8 cellular contexts compared by ENCODE assay signal in genomic region chr17:76501827-76502307, GRCh38. TPM values are rescaled to one million over a fixed set of nuclear protein-coding genes. Genes with fewer than 3 reads are reported as not detected.
DNase-seq lines count a peak whose midpoint lies in the region; ATAC-seq and TF ChIP-seq lines count a peak whose summit lies in the region.

No MANE protein-coding gene starts in this region.

- H3K14ac ChIP-seq in mesenchymal stem cell (ENCODE audit: low read length in 2 of 2) = peak overlapping the region in 1 of 2 experiments; percentile 81

- no peak for ATAC-seq in HG03460 (IDR thresholded peaks at IDR 0.05; ENCODE audit: unreplicated experiment)
- ATAC-seq in HG02973 (IDR thresholded peaks at IDR 0.05; ENCODE audit: unreplicated experiment) = no peak

- H2AK5ac ChIP-seq in mesenchymal stem cell (ENCODE audit: low read length, severe bottlenecking) = peak overlapping the region; percentile 37

- H3K36me3 ChIP-seq in mesenchymal stem cell (ENCODE audit: control insufficient read depth in 1 of 2, insufficient read depth in 2 of 2, low read depth in 1 of 2, low read length in 2 of 2) (peaks cover 0 to 4% of the 10 kb centered on the region in 2 experiments), tibial nerve (no peaks in the 10 kb centered on the region)

- peaks cover 9% of the 10 kb centered on the region for H3K36me3 Mint-ChIP-seq in activated naive CD4-positive, alpha-beta T cell treated with anti-CD3 and anti-CD28 coated beads, Interleukin-2, amount 10 ng/mL, durations not matched to agents 7 days and 5 days
- H3K36me3 Mint-ChIP-seq in brain = no peaks in the 10 kb centered on the region

- peak overlapping the region; percentile 63 to 86 for H3K18ac ChIP-seq in mesenchymal stem cell (ENCODE audit: low read depth in 1 of 2, low read length in 2 of 2)

- H3K4me1 Mint-ChIP-seq in activated naive CD4-positive, alpha-beta T cell treated with anti-CD3 and anti-CD28 coated beads, Interleukin-2, amount 10 ng/mL, durations not matched to agents 7 days and 5 days = peaks cover 70% of the 10 kb centered on the region
- H3K4me1 Mint-ChIP-seq in brain = peaks cover 57% of the 10 kb centered on the region

- peak overlapping the region; percentile 30 for H4K91ac ChIP-seq in mesenchymal stem cell (ENCODE audit: low read length)

- no peaks in the 10 kb centered on the region for H3K9me3 ChIP-seq in mesenchymal stem cell (ENCODE audit: control insufficient read depth, low read length)
- H3K9me3 ChIP-seq in tibial nerve = no peaks in the 10 kb centered on the region

- H2BK15ac ChIP-seq in mesenchymal stem cell (ENCODE audit: low read depth, poor library complexity, severe bottlenecking) = no peak overlapping the region

- CTCF ChIA-PET in activated naive CD4-positive, alpha-beta T cell treated with anti-CD3 and anti-CD28 coated beads, Interleukin-2, amount 10 ng/mL, durations not matched to agents 7 days and 5 days (lab: Charles Lee) = interaction anchor here (1.0 to 2.6 kb wide), 11 partner anchors 9 to 115 kb away, joined by 3 to 21 read pairs (median 4); partner anchors contain the start of gene AANAT

- H3K4me2 ChIP-seq in mesenchymal stem cell (ENCODE audit: low read length, poor library complexity, severe bottlenecking) = peak overlapping the region; percentile 0

- no peak overlapping the region for H3K27ac ChIP-seq in mesenchymal stem cell (ENCODE audit: low read length, poor library complexity, severe bottlenecking)
- H3K27ac ChIP-seq in tibial nerve = peak overlapping the region; percentile 61 to 89 (median 84)

- H2BK5ac ChIP-seq in mesenchymal stem cell (ENCODE audit: low read depth, low read length, poor library complexity, severe bottlenecking) = peak overlapping the region; percentile 47

- H3K4ac ChIP-seq in mesenchymal stem cell (ENCODE audit: low read depth in 1 of 2, low read length in 2 of 2) = peak overlapping the region in 1 of 2 experiments; percentile 87

- H3K27me3 ChIP-seq in mesenchymal stem cell (ENCODE audit: control insufficient read depth in 1 of 2, insufficient read depth in 1 of 2, low read length in 2 of 2) = peaks cover 3 to 46% of the 10 kb centered on the region in 2 experiments
- H3K27me3 ChIP-seq in tibial nerve = no peaks in the 10 kb centered on the region

- peak overlapping the region; percentile 80 for H2AFZ ChIP-seq in mesenchymal stem cell (ENCODE audit: low read depth, low read length)

- peaks cover 13% of the 10 kb centered on the region for H3K27me3 Mint-ChIP-seq in activated naive CD4-positive, alpha-beta T cell treated with anti-CD3 and anti-CD28 coated beads, Interleukin-2, amount 10 ng/mL, durations not matched to agents 7 days and 5 days
- H3K27me3 Mint-ChIP-seq in brain = peaks cover 39% of the 10 kb centered on the region

- DNase-seq in activated naive CD4-positive, alpha-beta T cell treated with anti-CD3 and anti-CD28 coated beads, Interleukin-2, amount 10 ng/mL, durations not matched to agents 7 days and 5 days = no peak
- DNase-seq in activated naive CD4-positive, alpha-beta T cell treated with Interleukin-2 at 50 U/mL for 16 hours = no peak
- DNase-seq in mesenchymal stem cell = no peak
- no peak for DNase-seq in tibial nerve (ENCODE audit: low spot score in 2 of 2)
- DNase-seq in activated CD4-positive, CD25-positive, alpha-beta regulatory T cell treated with anti-CD3 and anti-CD28 coated beads, Interleukin-2, amount 50 U/mL, for 72 hours = no peak

- H3K79me1 ChIP-seq in mesenchymal stem cell (replicated peaks; ENCODE audit: low read length, poor library complexity, severe bottlenecking) = no peaks in the 10 kb centered on the region

- no peak for TF ChIP-seq EP300 in tibial nerve (IDR thresholded peaks at IDR 0.05)

- H3K4me3 ChIP-seq in mesenchymal stem cell (ENCODE audit: insufficient read depth in 1 of 2, low read depth in 1 of 2, low read length in 2 of 2) (peak overlapping the region in 1 of 2 experiments; percentile 72), tibial nerve (peak overlapping the region in 3 of 4 donors; percentile 45 to 67 (median 51))

- H3K23ac ChIP-seq in mesenchymal stem cell (ENCODE audit: low read length in 2 of 2) = no peak overlapping the region

- peak overlapping the region; percentile 93 for H3K27ac Mint-ChIP-seq in activated naive CD4-positive, alpha-beta T cell treated with anti-CD3 and anti-CD28 coated beads, Interleukin-2, amount 10 ng/mL, durations not matched to agents 7 days and 5 days
- peak overlapping the region in 4 of 5 experiments; percentile 68 to 90 (median 82) for H3K27ac Mint-ChIP-seq in brain

- TF ChIP-seq CTCF in brain (conservative IDR thresholded peaks at IDR 0.05) (no peak), tibial nerve (IDR thresholded peaks at IDR 0.05) (no peak)

- H2BK12ac ChIP-seq in mesenchymal stem cell (ENCODE audit: low read length in 2 of 2) = peak overlapping the region in 1 of 2 experiments; percentile 75

- no peak overlapping the region for H2BK120ac ChIP-seq in mesenchymal stem cell (ENCODE audit: low read depth, low read length)

- peak overlapping the region; percentile 42 for H4K8ac ChIP-seq in mesenchymal stem cell (ENCODE audit: low read length)

- peaks cover 44% of the 10 kb centered on the region for H3K4me1 ChIP-seq in mesenchymal stem cell (ENCODE audit: control insufficient read depth, insufficient read depth, low read depth, low read length)
- peaks cover 0 to 62% (median 25%) of the 10 kb centered on the region in 4 donors for H3K4me1 ChIP-seq in tibial nerve

- H3K9me3 Mint-ChIP-seq in activated naive CD4-positive, alpha-beta T cell treated with anti-CD3 and anti-CD28 coated beads, Interleukin-2, amount 10 ng/mL, durations not matched to agents 7 days and 5 days = no peaks in the 10 kb centered on the region
- H3K9me3 Mint-ChIP-seq in brain = peaks cover 0 to 7% (median 0%) of the 10 kb centered on the region in 5 experiments

- 70% methylated on average over 11 of the region's 11 CpGs for whole genome bisulfite sequencing in mesenchymal stem cell
- WGBS in tibial nerve, 2 donors = 75 to 78% methylated on average over 11 of the region's 11 CpGs

- no peak for TF ChIP-seq POLR2A in tibial nerve (IDR thresholded peaks at IDR 0.05)

- H3K4me3 Mint-ChIP-seq in activated naive CD4-positive, alpha-beta T cell treated with anti-CD3 and anti-CD28 coated beads, Interleukin-2, amount 10 ng/mL, durations not matched to agents 7 days and 5 days = peak overlapping the region; percentile 84
- peak overlapping the region; percentile 81 to 94 (median 88) for H3K4me3 Mint-ChIP-seq in brain

- peak overlapping the region; percentile 70 for H3K9ac ChIP-seq in mesenchymal stem cell (ENCODE audit: low read length)

RNA-seq across cellular contexts. Expression of gene RHBDF2, which starts 0.6 kb away (rescaled TPM):
- 6.7 TPM for polyA plus RNA-seq in brain (ENCODE audit: insufficient read depth, low read depth, low replicate concordance)
- polyA plus RNA-seq in mesenchymal stem cell (2013, experiment 1 of 2) = 19.9 TPM
- 18.4 TPM for polyA plus RNA-seq in mesenchymal stem cell (2013, experiment 2 of 2)
- total RNA-seq in tibial nerve = 10 to 100 TPM; 33.1 to 99.0 (median 73.5) TPM

RNA-seq across cellular contexts. Expression of gene AANAT, which starts 34.5 kb away (rescaled TPM):
- not detected for polyA plus RNA-seq in brain (ENCODE audit: insufficient read depth, low read depth, low replicate concordance)
- 0.03 TPM for polyA plus RNA-seq in mesenchymal stem cell (2013, experiment 1 of 2)
- polyA plus RNA-seq in mesenchymal stem cell (2013, experiment 2 of 2) = 0.01 TPM
- not detected for total RNA-seq in tibial nerve

RNA-seq across cellular contexts. Expression of gene CYGB, which starts 35.6 kb away (rescaled TPM):
- polyA plus RNA-seq in brain (ENCODE audit: insufficient read depth, low read depth, low replicate concordance) = 6.8 TPM
- polyA plus RNA-seq in mesenchymal stem cell (2013, experiment 1 of 2) = 313 TPM
- polyA plus RNA-seq in mesenchymal stem cell (2013, experiment 2 of 2) = 315 TPM
- 10 to 100 TPM; 40.2 to 59.2 (median 48.8) TPM for total RNA-seq in tibial nerve

RNA-seq across cellular contexts. Expression of gene PRCD, which starts 38.0 kb away (rescaled TPM):
- polyA plus RNA-seq in brain (ENCODE audit: insufficient read depth, low read depth, low replicate concordance) = 9.9 TPM
- polyA plus RNA-seq in mesenchymal stem cell (2013, experiment 1 of 2) = 13.5 TPM
- polyA plus RNA-seq in mesenchymal stem cell (2013, experiment 2 of 2) = 14.0 TPM
- total RNA-seq in tibial nerve = 10 to 100 TPM in 3 of 4 donors, 1 to 10 TPM in 1; 6.6 to 23.5 (median 14.1) TPM

RNA-seq across cellular contexts. Expression of gene UBE2O, which starts 48.9 kb away (rescaled TPM):
- 36.9 TPM for polyA plus RNA-seq in brain (ENCODE audit: insufficient read depth, low read depth, low replicate concordance)
- 7.8 TPM for polyA plus RNA-seq in mesenchymal stem cell (2013, experiment 1 of 2)
- 6.8 TPM for polyA plus RNA-seq in mesenchymal stem cell (2013, experiment 2 of 2)
- 10 to 100 TPM; 16.0 to 38.7 (median 20.7) TPM for total RNA-seq in tibial nerve
